ENCODE assay signal across 1 cellular context in genomic region chr1:61241864-61242472, GRCh38.
TF ChIP-seq lines count a peak whose summit lies in the region.

No MANE protein-coding gene starts in this region.

TF ChIP-seq in K562, 482 proteins besides CTCF, POLR2A, EP300 and RAD21 (continued from another document):
- TF ChIP-seq ZNF280B (CRISPR knock-in tag; IDR thresholded peaks at IDR 0.05): no peak
